In the genomic region with DNA sequence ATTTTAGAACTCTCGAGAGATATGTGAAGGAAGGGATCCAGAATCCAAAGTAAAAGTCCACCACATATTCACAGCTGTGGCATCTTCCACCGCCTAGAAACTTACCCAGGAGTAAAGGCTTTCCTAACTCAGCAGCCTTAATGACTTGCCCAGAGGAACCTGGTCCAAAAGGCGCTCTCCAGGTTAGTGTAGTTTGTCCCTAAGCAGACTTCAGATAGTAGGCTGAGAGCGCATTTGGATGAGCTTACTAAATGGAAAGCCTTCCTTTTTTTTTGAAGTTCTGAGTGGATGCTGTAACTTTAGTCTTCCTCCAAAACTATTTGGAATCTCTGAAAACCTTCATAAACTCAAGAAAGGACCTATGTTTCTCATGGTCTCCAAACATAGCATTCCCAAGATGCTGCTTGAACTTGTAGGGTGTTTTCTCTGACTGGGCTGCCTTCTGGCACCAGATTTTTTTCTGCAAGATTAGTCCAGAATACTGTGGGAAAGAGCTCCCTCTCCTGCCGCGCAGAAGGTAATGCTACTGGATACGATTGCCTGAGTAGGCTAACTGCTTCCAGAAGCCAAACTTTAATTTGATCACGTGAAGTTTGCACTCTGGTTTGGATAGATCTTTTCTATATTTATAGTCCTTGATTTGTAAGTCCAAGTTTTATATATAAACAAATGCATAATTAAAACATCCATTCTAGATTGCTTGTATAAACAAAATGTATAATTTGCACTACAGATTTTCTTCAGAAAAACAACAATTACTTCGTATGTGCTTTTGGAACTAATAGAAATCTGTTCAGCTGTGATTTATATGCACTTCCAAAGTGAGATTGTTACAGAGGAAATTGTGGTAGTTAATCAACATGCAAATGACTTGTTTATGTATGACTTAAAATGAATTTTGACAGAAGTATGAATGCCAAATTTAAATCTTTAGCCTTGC, we compare ENCODE assay signal across 9 cellular contexts. TPM values are rescaled to one million over a fixed set of nuclear protein-coding genes. Genes with fewer than 3 reads are reported as not detected.
DNase-seq lines count a peak whose midpoint lies in the region; ATAC-seq and TF ChIP-seq lines count a peak whose summit lies in the region.
"Had no signal": no experiment of that assay in that cellular context is flagged by ENCODE, and none has a peak within 500 bp of the region (broad histone marks: within the 10 kb centered on the region; RNA-seq: fewer than 3 reads in every experiment).

No MANE protein-coding gene starts in this region.

- CTCF ChIA-PET in activated CD4-positive, alpha-beta T cell treated with anti-CD3 and anti-CD28 coated beads for 36 hours (lab: Charles Lee): interaction anchor here (0.6 to 1.8 kb wide), 7 partner anchors 10 to 959 kb away, joined by 3 to 4 read pairs (median 3); no protein-coding TSS in a partner anchor

- H3K9me3 ChIP-seq in SJCRH30 (replicated peaks): no peaks in the 10 kb centered on the region
- no peaks in the 10 kb centered on the region for H3K9me3 ChIP-seq in esophagus muscularis mucosa
- H3K9me3 ChIP-seq in neural cell (ENCODE audit: low read length): no peaks in the 10 kb centered on the region
- H3K9me3 ChIP-seq: BLaER1 had no signal

- no peaks in the 10 kb centered on the region for H3K4me1 ChIP-seq in SJCRH30
- H3K4me1 ChIP-seq in esophagus muscularis mucosa: peaks cover 0 to 5% (median 0%) of the 10 kb centered on the region in 4 donors
- H3K4me1 ChIP-seq: BLaER1 had no signal

- no peaks in the 10 kb centered on the region for H3F3A ChIP-seq in neural cell (ENCODE audit: insufficient read depth, low read length, poor library complexity, severe bottlenecking)

- H3K36me3 ChIP-seq in SJCRH30 (no peaks in the 10 kb centered on the region), esophagus muscularis mucosa (no peaks in the 10 kb centered on the region), neural cell (ENCODE audit: insufficient read depth, low read length) (no peaks in the 10 kb centered on the region)
- H3K36me3 ChIP-seq: BLaER1 had no signal

- H3K27ac ChIP-seq in SJCRH30 (no peak overlapping the region), esophagus muscularis mucosa (replicated peaks in 1 of 4) (no peak overlapping the region), neural cell (ENCODE audit: low read length) (no peak overlapping the region)
- H3K27ac ChIP-seq: BLaER1 had no signal

- H3K27ac Mint-ChIP-seq in activated CD4-positive, alpha-beta T cell treated with anti-CD3 and anti-CD28 coated beads for 36 hours: no peak overlapping the region

- POLR2A ChIA-PET in activated CD4-positive, alpha-beta T cell treated with anti-CD3 and anti-CD28 coated beads for 36 hours (lab: Charles Lee): no interaction called here

- intact Hi-C loops in activated CD4-positive, alpha-beta T cell treated with anti-CD3 and anti-CD28 coated beads for 36 hours (cut with DNase I, micrococcal nuclease): loop anchor here (1.0 to 10.0 kb wide), 4 partner anchors 620 to 684 kb away; no protein-coding TSS in a partner anchor
- intact Hi-C loops in esophagus muscularis mucosa (cut with DNase I): loop anchor here (5.0 kb wide), 1 partner anchor 628 kb away; no protein-coding TSS in a partner anchor

- TF ChIP-seq CTCF in HFF-Myc (IDR thresholded peaks at IDR 0.05; ENCODE audit: low read depth, low read length, missing control alignments) (peak; percentile 79), esophagus muscularis mucosa (IDR thresholded peaks at IDR 0.05) (peak; percentile 75 to 86 (median 81)), neural cell (IDR thresholded peaks at IDR 0.05; ENCODE audit: poor library complexity, severe bottlenecking) (peak; percentile 86)

- no peak overlapping the region for H3K4me3 Mint-ChIP-seq in activated CD4-positive, alpha-beta T cell treated with anti-CD3 and anti-CD28 coated beads for 36 hours

- H3K9me2 ChIP-seq in neural cell (ENCODE audit: insufficient read depth, low read length): no peaks in the 10 kb centered on the region

- no peaks in the 10 kb centered on the region for H3K4me1 Mint-ChIP-seq in activated CD4-positive, alpha-beta T cell treated with anti-CD3 and anti-CD28 coated beads for 36 hours

- peak; percentile 93 for TF ChIP-seq RAD21 in neural cell (conservative IDR thresholded peaks at IDR 0.05)

- H3K79me2 ChIP-seq in neural cell (replicated peaks; ENCODE audit: insufficient read depth, low read length): no peaks in the 10 kb centered on the region

- H3K27me3 ChIP-seq in SJCRH30: no peaks in the 10 kb centered on the region
- no peaks in the 10 kb centered on the region for H3K27me3 ChIP-seq in esophagus muscularis mucosa
- no peaks in the 10 kb centered on the region for H3K27me3 ChIP-seq in neural cell (ENCODE audit: insufficient read depth, low read depth, low read length)
- H3K27me3 ChIP-seq: BLaER1 had no signal

- H3K4me3 ChIP-seq in HFF-Myc (replicated peaks; ENCODE audit: low read depth, low read length) (no peak overlapping the region), SJCRH30 (no peak overlapping the region), esophagus muscularis mucosa (no peak overlapping the region), neural cell (ENCODE audit: low read length) (no peak overlapping the region)
- H3K4me3 ChIP-seq: BLaER1 had no signal

- TF ChIP-seq POLR2A in esophagus muscularis mucosa (IDR thresholded peaks at IDR 0.05; ENCODE audit: low read depth): no peak

- ATAC-seq in activated CD4-positive, alpha-beta T cell treated with anti-CD3 and anti-CD28 coated beads for 36 hours: peak; percentile 44

- H2AFZ ChIP-seq in neural cell (ENCODE audit: low read depth, low read length): no peak overlapping the region

- WGBS in esophagus muscularis mucosa: 44% methylated on average over 9 of the region's 9 CpGs

- TF ChIP-seq EP300 in esophagus muscularis mucosa (IDR thresholded peaks at IDR 0.05) (no peak), neural cell (conservative IDR thresholded peaks at IDR 0.05; ENCODE audit: poor library complexity, severe bottlenecking) (no peak)

- no peaks in the 10 kb centered on the region for H3K9me3 Mint-ChIP-seq in activated CD4-positive, alpha-beta T cell treated with anti-CD3 and anti-CD28 coated beads for 36 hours (ENCODE audit: low read depth)

- no peak overlapping the region for H3K9ac ChIP-seq in neural cell (ENCODE audit: low read length)
- H3K9ac ChIP-seq: BLaER1 had no signal

- DNase-seq in activated CD4-positive, alpha-beta T cell treated with anti-CD3 and anti-CD28 coated beads for 36 hours: peak; percentile 47
- no peak for DNase-seq in activated CD4-positive, alpha-beta T cell treated with anti-CD3 and anti-CD28 coated beads, Interleukin-2, amount 50 U/mL, for 4 hours
- DNase-seq in HFF-Myc (ENCODE audit: extremely low read depth, low read depth): peak; percentile 32
- DNase-seq in NAMALWA (ENCODE audit: low spot score): peak; percentile 80
- peak; percentile 39 to 63 for DNase-seq in SJCRH30
- no peak for DNase-seq in esophagus muscularis mucosa (ENCODE audit: extremely low spot score)
- no peak for DNase-seq in stimulated activated naive CD4-positive, alpha-beta T cell treated with Interleukin-2 at 50 U/mL for 16 hours (lab: John Stamatoyannopoulos, UW)

- H3K27me3 Mint-ChIP-seq in activated CD4-positive, alpha-beta T cell treated with anti-CD3 and anti-CD28 coated beads for 36 hours: peaks cover 7% of the 10 kb centered on the region

- no peak overlapping the region for H3K4me2 ChIP-seq in neural cell (ENCODE audit: low read length)
- H3K4me2 ChIP-seq: BLaER1 had no signal

- H4K20me1 ChIP-seq in neural cell (ENCODE audit: insufficient read depth): no peaks in the 10 kb centered on the region
- H4K20me1 ChIP-seq: BLaER1 had no signal

- no peaks in the 10 kb centered on the region for H3K36me3 Mint-ChIP-seq in activated CD4-positive, alpha-beta T cell treated with anti-CD3 and anti-CD28 coated beads for 36 hours (ENCODE audit: low read depth)

TF ChIP-seq in neural cell, 6 proteins besides CTCF, POLR2A, EP300 and RAD21:
- TF ChIP-seq EZH2 (IDR thresholded peaks at IDR 0.05; ENCODE audit: borderline replicate concordance, insufficient read depth, low read length, poor library complexity, severe bottlenecking) (no peak), TAF1 (IDR thresholded peaks at IDR 0.05; ENCODE audit: low read depth) (no peak), SMC3 (conservative IDR thresholded peaks at IDR 0.05; ENCODE audit: poor library complexity) (peak; percentile 96)

RNA-seq across cellular contexts. Expression of a gene that starts 19.6 kb away (rescaled TPM):
- not detected for total RNA-seq in activated CD4-positive, alpha-beta T cell treated with anti-CD3 and anti-CD28 coated beads for 36 hours
- total RNA-seq in SJCRH30 (2014; rRNA removed; shearing (Covaris generic)): 0.30 and 0.56 TPM in 2 replicates
- 10 to 100 TPM in 3 of 4 donors, 1 to 10 TPM in 1; 5.0 to 15.2 (median 12.5) TPM for total RNA-seq in esophagus muscularis mucosa
- polyA plus RNA-seq in neural cell: 0.78 and 1.4 TPM in 2 replicates
- polyA minus RNA-seq in neural cell: 1.5 and 1.9 TPM in 2 replicates

Comparison
In these comparisons a context has a peak if more than half of its experiments do, and no peak if none do; other contexts are left out.
1. DNase-seq: peak in activated CD4-positive, alpha-beta T cell treated with anti-CD3 and anti-CD28 coated beads for 36 hours (single experiment), HFF-Myc (single experiment), NAMALWA (single experiment) and SJCRH30 (2 of 2); none in activated CD4-positive, alpha-beta T cell treated with anti-CD3 and anti-CD28 coated beads, Interleukin-2, amount 50 U/mL, for 4 hours (0 of 2), esophagus muscularis mucosa (single experiment) and stimulated activated naive CD4-positive, alpha-beta T cell treated with Interleukin-2 at 50 U/mL for 16 hours (single experiment).
2. Peak in every context shown above with its lines, with median percentiles within 50 percentile points of each other: CTCF ChIP-seq.